In the genomic region with DNA sequence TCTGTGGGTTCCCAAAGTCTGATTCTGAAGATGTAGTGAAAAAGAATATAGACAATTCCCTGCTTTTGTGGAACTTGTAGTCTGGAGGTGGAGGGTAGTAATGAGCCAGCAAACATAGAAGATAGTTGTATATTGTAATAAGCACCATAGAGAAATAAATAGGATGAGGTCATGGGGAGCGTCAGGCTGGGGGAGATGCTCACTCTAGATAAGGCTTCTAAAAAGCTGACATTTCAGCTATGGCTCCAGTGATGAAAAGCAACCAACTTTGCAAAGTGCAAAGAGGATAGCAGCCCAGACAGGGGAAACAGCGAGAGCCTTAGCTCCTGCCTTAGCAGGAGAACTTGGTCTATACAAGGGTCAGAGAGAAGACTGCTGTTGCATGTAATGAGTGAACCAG, we compare ENCODE assay signal across 3 cellular contexts.
TF ChIP-seq lines count a peak whose summit lies in the region.

No MANE protein-coding gene starts in this region.

TF ChIP-seq in SK-N-SH, 30 proteins besides CTCF, POLR2A, EP300 and RAD21:
- TF ChIP-seq TCF12 (IDR thresholded peaks at IDR 0.05), result 0 out of 2 replicates have a peak, but pooled peaks have one; percentile 7
- no peak for TF ChIP-seq YY1 (IDR thresholded peaks at IDR 0.05; ENCODE audit: low read depth)
- TF ChIP-seq, protein P1, sequence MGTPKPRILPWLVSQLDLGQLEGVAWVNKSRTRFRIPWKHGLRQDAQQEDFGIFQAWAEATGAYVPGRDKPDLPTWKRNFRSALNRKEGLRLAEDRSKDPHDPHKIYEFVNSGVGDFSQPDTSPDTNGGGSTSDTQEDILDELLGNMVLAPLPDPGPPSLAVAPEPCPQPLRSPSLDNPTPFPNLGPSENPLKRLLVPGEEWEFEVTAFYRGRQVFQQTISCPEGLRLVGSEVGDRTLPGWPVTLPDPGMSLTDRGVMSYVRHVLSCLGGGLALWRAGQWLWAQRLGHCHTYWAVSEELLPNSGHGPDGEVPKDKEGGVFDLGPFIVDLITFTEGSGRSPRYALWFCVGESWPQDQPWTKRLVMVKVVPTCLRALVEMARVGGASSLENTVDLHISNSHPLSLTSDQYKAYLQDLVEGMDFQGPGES (IDR thresholded peaks at IDR 0.05; ENCODE audit: low read depth, low read length), result no peak
- no peak for TF ChIP-seq RCOR1 (IDR thresholded peaks at IDR 0.05; ENCODE audit: low read length)
- TF ChIP-seq, protein P2, sequence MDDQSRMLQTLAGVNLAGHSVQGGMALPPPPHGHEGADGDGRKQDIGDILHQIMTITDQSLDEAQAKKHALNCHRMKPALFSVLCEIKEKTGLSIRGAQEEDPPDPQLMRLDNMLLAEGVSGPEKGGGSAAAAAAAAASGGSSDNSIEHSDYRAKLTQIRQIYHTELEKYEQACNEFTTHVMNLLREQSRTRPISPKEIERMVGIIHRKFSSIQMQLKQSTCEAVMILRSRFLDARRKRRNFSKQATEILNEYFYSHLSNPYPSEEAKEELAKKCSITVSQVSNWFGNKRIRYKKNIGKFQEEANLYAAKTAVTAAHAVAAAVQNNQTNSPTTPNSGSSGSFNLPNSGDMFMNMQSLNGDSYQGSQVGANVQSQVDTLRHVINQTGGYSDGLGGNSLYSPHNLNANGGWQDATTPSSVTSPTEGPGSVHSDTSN (IDR thresholded peaks at IDR 0.05), result no peak
- no peak for TF ChIP-seq ELF1 (IDR thresholded peaks at IDR 0.05)

TF ChIP-seq in SK-N-SH treated with all-trans-retinoic acid at 6 μM for 48 hours, 23 proteins besides CTCF, POLR2A, EP300 and RAD21:
- TF ChIP-seq ZFP3 (CRISPR knock-in tag; IDR thresholded peaks at IDR 0.05) (no peak), CSDC2 (CRISPR knock-in tag; IDR thresholded peaks at IDR 0.05) (no peak), ARNTL (CRISPR knock-in tag; IDR thresholded peaks at IDR 0.05; ENCODE audit: borderline replicate concordance, low read depth) (no peak), BACH2 (CRISPR knock-in tag; IDR thresholded peaks at IDR 0.05; ENCODE audit: borderline replicate concordance) (no peak), CSRNP3 (CRISPR knock-in tag; IDR thresholded peaks at IDR 0.05) (no peak), ZNF70 (CRISPR knock-in tag; IDR thresholded peaks at IDR 0.05) (no peak), CREB5 (CRISPR knock-in tag; IDR thresholded peaks at IDR 0.05; ENCODE audit: low read depth) (no peak), ISL1 (CRISPR knock-in tag; IDR thresholded peaks at IDR 0.05) (no peak), PPARA (CRISPR knock-in tag; IDR thresholded peaks at IDR 0.05; ENCODE audit: borderline replicate concordance) (no peak), ESRRG (CRISPR knock-in tag; IDR thresholded peaks at IDR 0.05) (no peak), PATZ1 (CRISPR knock-in tag; IDR thresholded peaks at IDR 0.05; ENCODE audit: borderline replicate concordance) (no peak), ZNF8 (CRISPR knock-in tag; IDR thresholded peaks at IDR 0.05) (no peak), TOX (CRISPR knock-in tag; IDR thresholded peaks at IDR 0.05; ENCODE audit: borderline replicate concordance) (no peak), OSR1 (CRISPR knock-in tag; IDR thresholded peaks at IDR 0.05) (no peak), ZC3H10 (CRISPR knock-in tag; IDR thresholded peaks at IDR 0.05) (no peak), GLIS3 (CRISPR knock-in tag; IDR thresholded peaks at IDR 0.05) (no peak), SNAI2 (CRISPR knock-in tag; IDR thresholded peaks at IDR 0.05) (no peak), TCF4 (CRISPR knock-in tag; IDR thresholded peaks at IDR 0.05; ENCODE audit: borderline replicate concordance) (no peak), RARB (CRISPR knock-in tag; IDR thresholded peaks at IDR 0.05) (no peak)
- TF ChIP-seq, protein P3, sequence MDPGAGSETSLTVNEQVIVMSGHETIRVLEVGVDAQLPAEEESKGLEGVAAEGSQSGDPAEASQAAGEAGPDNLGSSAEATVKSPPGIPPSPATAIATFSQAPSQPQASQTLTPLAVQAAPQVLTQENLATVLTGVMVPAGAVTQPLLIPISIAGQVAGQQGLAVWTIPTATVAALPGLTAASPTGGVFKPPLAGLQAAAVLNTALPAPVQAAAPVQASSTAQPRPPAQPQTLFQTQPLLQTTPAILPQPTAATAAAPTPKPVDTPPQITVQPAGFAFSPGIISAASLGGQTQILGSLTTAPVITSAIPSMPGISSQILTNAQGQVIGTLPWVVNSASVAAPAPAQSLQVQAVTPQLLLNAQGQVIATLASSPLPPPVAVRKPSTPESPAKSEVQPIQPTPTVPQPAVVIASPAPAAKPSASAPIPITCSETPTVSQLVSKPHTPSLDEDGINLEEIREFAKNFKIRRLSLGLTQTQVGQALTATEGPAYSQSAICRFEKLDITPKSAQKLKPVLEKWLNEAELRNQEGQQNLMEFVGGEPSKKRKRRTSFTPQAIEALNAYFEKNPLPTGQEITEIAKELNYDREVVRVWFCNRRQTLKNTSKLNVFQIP (CRISPR knock-in tag; IDR thresholded peaks at IDR 0.05; ENCODE audit: borderline replicate concordance, low read depth), result no peak

TF ChIP-seq in IMR-90, 13 proteins besides CTCF, POLR2A, EP300 and RAD21:
- TF ChIP-seq SMC3 (IDR thresholded peaks at IDR 0.05; ENCODE audit: low read depth, low read length) (no peak), USF2 (IDR thresholded peaks at IDR 0.05; ENCODE audit: low read depth, low read length) (no peak), FOS (IDR thresholded peaks at IDR 0.05; ENCODE audit: low read depth, low read length) (no peak), MAZ (IDR thresholded peaks at IDR 0.05; ENCODE audit: borderline replicate concordance, low read depth, low read length) (no peak), NFE2L2 (IDR thresholded peaks at IDR 0.05; ENCODE audit: low read depth, low read length) (no peak)
